ENCODE assay signal across 2 cellular contexts in the genomic region with DNA sequence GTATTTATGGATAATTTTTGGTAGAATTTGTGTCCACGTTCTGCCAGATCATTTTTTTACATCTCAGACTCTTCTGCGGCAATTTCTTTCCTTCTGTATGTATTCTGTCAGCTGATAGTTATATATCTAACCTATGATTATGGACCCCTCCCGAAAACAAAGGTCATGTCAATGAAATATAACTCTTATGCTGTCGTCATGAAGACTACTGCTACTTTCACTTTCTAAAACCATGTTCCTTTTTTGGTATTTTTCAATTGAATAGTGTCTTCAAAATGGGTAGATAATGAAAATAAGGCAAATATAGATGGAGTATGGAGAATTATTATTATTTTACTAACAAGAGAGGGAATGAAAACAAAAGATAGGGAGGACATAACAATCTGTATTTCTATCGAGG.
TF ChIP-seq lines count a peak whose summit lies in the region.

No MANE protein-coding gene starts in this region.

TF ChIP-seq in IMR-90, 13 proteins besides CTCF, POLR2A, EP300 and RAD21:
- TF ChIP-seq BHLHE40 (IDR thresholded peaks at IDR 0.05; ENCODE audit: low read depth, low read length): no peak
- no peak for TF ChIP-seq FOS (IDR thresholded peaks at IDR 0.05; ENCODE audit: low read depth, low read length)
- no peak for TF ChIP-seq MAZ (IDR thresholded peaks at IDR 0.05; ENCODE audit: borderline replicate concordance, low read depth, low read length)
- no peak for TF ChIP-seq RCOR1 (IDR thresholded peaks at IDR 0.05; ENCODE audit: insufficient replicate concordance, low read length)

TF ChIP-seq in HepG2, 621 proteins besides CTCF, POLR2A, EP300 and RAD21:
- TF ChIP-seq ZNF562 (CRISPR knock-in tag; IDR thresholded peaks at IDR 0.05; ENCODE audit: borderline replicate concordance) (no peak), MIER3 (CRISPR knock-in tag; IDR thresholded peaks at IDR 0.05; ENCODE audit: borderline replicate concordance) (no peak), THAP11 (CRISPR knock-in tag; IDR thresholded peaks at IDR 0.05) (no peak), ZBTB21 (CRISPR knock-in tag; IDR thresholded peaks at IDR 0.05) (no peak), ZBTB8A (CRISPR knock-in tag; IDR thresholded peaks at IDR 0.05; ENCODE audit: borderline replicate concordance, low read depth) (no peak)
- TF ChIP-seq, protein P1, sequence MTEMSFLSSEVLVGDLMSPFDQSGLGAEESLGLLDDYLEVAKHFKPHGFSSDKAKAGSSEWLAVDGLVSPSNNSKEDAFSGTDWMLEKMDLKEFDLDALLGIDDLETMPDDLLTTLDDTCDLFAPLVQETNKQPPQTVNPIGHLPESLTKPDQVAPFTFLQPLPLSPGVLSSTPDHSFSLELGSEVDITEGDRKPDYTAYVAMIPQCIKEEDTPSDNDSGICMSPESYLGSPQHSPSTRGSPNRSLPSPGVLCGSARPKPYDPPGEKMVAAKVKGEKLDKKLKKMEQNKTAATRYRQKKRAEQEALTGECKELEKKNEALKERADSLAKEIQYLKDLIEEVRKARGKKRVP (CRISPR knock-in tag; IDR thresholded peaks at IDR 0.05): no peak
- TF ChIP-seq, protein P2, sequence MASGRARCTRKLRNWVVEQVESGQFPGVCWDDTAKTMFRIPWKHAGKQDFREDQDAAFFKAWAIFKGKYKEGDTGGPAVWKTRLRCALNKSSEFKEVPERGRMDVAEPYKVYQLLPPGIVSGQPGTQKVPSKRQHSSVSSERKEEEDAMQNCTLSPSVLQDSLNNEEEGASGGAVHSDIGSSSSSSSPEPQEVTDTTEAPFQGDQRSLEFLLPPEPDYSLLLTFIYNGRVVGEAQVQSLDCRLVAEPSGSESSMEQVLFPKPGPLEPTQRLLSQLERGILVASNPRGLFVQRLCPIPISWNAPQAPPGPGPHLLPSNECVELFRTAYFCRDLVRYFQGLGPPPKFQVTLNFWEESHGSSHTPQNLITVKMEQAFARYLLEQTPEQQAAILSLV (CRISPR knock-in tag; IDR thresholded peaks at IDR 0.05; ENCODE audit: borderline replicate concordance): no peak
